In the genomic region with DNA sequence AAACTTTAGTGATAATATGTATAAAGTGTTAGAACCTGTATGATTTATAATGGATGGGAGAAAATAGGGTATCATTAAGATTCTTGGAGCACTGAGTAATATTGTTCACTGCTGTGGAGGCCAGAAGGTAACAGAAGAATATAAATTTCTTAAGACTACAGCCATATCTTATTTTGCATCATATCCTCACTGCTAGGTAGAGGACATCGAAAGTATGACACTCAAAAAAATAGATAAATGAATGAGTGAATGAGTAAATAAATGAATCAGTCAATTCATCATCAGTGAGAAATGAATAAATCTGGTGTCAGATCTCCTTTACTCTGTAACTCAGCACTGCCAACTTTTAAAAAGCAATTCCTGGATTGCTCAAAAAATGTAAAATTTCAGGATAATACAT, we compare ENCODE assay signal across 37 cellular contexts. TPM values are rescaled to one million over a fixed set of nuclear protein-coding genes. Genes with fewer than 3 reads are reported as not detected.
"Had no signal": no experiment of that assay in that cellular context is flagged by ENCODE, and none has a peak within 500 bp of the region (broad histone marks: within the 10 kb centered on the region; RNA-seq: fewer than 3 reads in every experiment).

No MANE protein-coding gene starts in this region.

- H3K27ac Mint-ChIP-seq: activated CD4-positive, alpha-beta memory T cell treated with anti-CD3 and anti-CD28 coated beads, Interleukin-2, amount 10 ng/mL, durations not matched to agents 7 days and 5 days; activated CD4-positive, alpha-beta T cell treated with anti-CD3 and anti-CD28 coated beads, Interleukin-2, amount 10 ng/mL, durations not matched to agents 7 days and 5 days; activated naive CD8-positive, alpha-beta T cell; activated naive CD8-positive, alpha-beta T cell treated with anti-CD3 and anti-CD28 coated beads, Interleukin-2, amount 50 U/mL, for 24 hours; activated T-cell treated with anti-CD3 and anti-CD28 coated beads, Interleukin-2, amount 50 U/mL, for 24 hours; activated T-cell treated with anti-CD3 and anti-CD28 coated beads, Interleukin-2, amount 50 U/mL, for 72 hours; WTC11 had no signal

- H3K9me3 Mint-ChIP-seq: activated CD4-positive, alpha-beta T cell treated with anti-CD3 and anti-CD28 coated beads, Interleukin-2, amount 10 ng/mL, durations not matched to agents 7 days and 5 days; activated T-cell treated with anti-CD3 and anti-CD28 coated beads, Interleukin-2, amount 50 U/mL, for 24 hours had no signal

- H3K27ac ChIP-seq: adrenal gland, body of pancreas, cardiac muscle cell, colonic mucosa, esophagus muscularis mucosa, foreskin keratinocyte, gastrocnemius medialis, heart left ventricle, VCaP had no signal

- H3K36me3 ChIP-seq: adrenal gland, cardiac muscle cell, colonic mucosa, esophagus muscularis mucosa, gastrocnemius medialis, heart left ventricle had no signal

- H3K4me3 ChIP-seq: adrenal gland, body of pancreas, cardiac muscle cell, colonic mucosa, esophagus muscularis mucosa, gastrocnemius medialis, heart left ventricle had no signal

- FAIRE-seq: endometrium, endothelial cell of umbilical vein had no signal

- H3K9me3 ChIP-seq: adrenal gland, body of pancreas, colonic mucosa, esophagus muscularis mucosa, gastrocnemius medialis had no signal

- H3K27me3 ChIP-seq: adrenal gland, body of pancreas, cardiac muscle cell, colonic mucosa, esophagus muscularis mucosa, foreskin keratinocyte, gastrocnemius medialis, heart left ventricle had no signal

- H3K4me3 Mint-ChIP-seq: activated CD4-positive, alpha-beta memory T cell treated with anti-CD3 and anti-CD28 coated beads, Interleukin-2, amount 10 ng/mL, durations not matched to agents 7 days and 5 days; activated CD4-positive, alpha-beta T cell treated with anti-CD3 and anti-CD28 coated beads, Interleukin-2, amount 10 ng/mL, durations not matched to agents 7 days and 5 days; activated naive CD8-positive, alpha-beta T cell; activated naive CD8-positive, alpha-beta T cell treated with anti-CD3 and anti-CD28 coated beads, Interleukin-2, amount 50 U/mL, for 24 hours; activated T-cell treated with anti-CD3 and anti-CD28 coated beads, Interleukin-2, amount 50 U/mL, for 24 hours; activated T-cell treated with anti-CD3 and anti-CD28 coated beads, Interleukin-2, amount 50 U/mL, for 72 hours; WTC11 had no signal

- ATAC-seq: activated naive CD8-positive, alpha-beta T cell treated with anti-CD3 and anti-CD28 coated beads, Interleukin-2, amount 50 U/mL, for 24 hours; body of pancreas; foreskin keratinocyte; gastrocnemius medialis; heart left ventricle; WTC11 had no signal

- H3K4me1 Mint-ChIP-seq: activated CD4-positive, alpha-beta memory T cell treated with anti-CD3 and anti-CD28 coated beads, Interleukin-2, amount 10 ng/mL, durations not matched to agents 7 days and 5 days; activated CD4-positive, alpha-beta T cell treated with anti-CD3 and anti-CD28 coated beads, Interleukin-2, amount 10 ng/mL, durations not matched to agents 7 days and 5 days; activated naive CD8-positive, alpha-beta T cell treated with anti-CD3 and anti-CD28 coated beads, Interleukin-2, amount 50 U/mL, for 24 hours; WTC11 had no signal

- H3K4me1 ChIP-seq: adrenal gland, body of pancreas, colonic mucosa, esophagus muscularis mucosa, foreskin keratinocyte, gastrocnemius medialis, heart left ventricle had no signal

- H3K36me3 Mint-ChIP-seq: activated naive CD8-positive, alpha-beta T cell; WTC11 had no signal

- DNase-seq: activated CD4-positive, alpha-beta memory T cell treated with anti-CD3 and anti-CD28 coated beads, Interleukin-2, amount 10 ng/mL, durations not matched to agents 7 days and 5 days; activated CD4-positive, alpha-beta T cell treated with anti-CD3 and anti-CD28 coated beads for 1 hour; activated CD4-positive, alpha-beta T cell treated with anti-CD3 and anti-CD28 coated beads for 4 hours; activated CD4-positive, alpha-beta T cell treated with anti-CD3 and anti-CD28 coated beads, Interleukin-2, amount 10 ng/mL, durations not matched to agents 7 days and 5 days; activated CD4-positive, alpha-beta T cell treated with anti-CD3 and anti-CD28 coated beads, Interleukin-2, amount 50 U/mL, for 4 hours; activated CD8-positive, alpha-beta memory T cell treated with anti-CD3 and anti-CD28 coated beads, Interleukin-2, amount 50 U/mL, for 48 hours; activated effector memory CD4-positive, alpha-beta T cell treated with Interleukin-2 at 50 U/mL for 16 hours; activated gamma-delta T cell treated with Interleukin-2 at 50 U/mL for 16 hours; activated naive CD4-positive, alpha-beta T cell treated with anti-CD3 and anti-CD28 coated beads, Interleukin-2, amount 50 U/mL, for 16 hours; activated naive CD4-positive, alpha-beta T cell treated with Interleukin-2 at 50 U/mL for 16 hours; activated naive CD8-positive, alpha-beta T cell treated with anti-CD3 and anti-CD28 coated beads, Interleukin-2, amount 50 U/mL, for 24 hours; activated T-cell treated with anti-CD3 and anti-CD28 coated beads for 4 hours; activated T-cell treated with anti-CD3 and anti-CD28 coated beads, Interleukin-2, amount 50 U/mL, for 24 hours; activated T-cell treated with anti-CD3 and anti-CD28 coated beads, Interleukin-2, amount 50 U/mL, for 72 hours; adrenal gland; amygdala; aorta; body of pancreas; central memory CD4-positive, alpha-beta T cell; cerebellar nuclear complex; effector CD8-positive, alpha-beta T cell; erythroblast; foreskin keratinocyte; gastrocnemius medialis; glutamatergic neuron; heart left ventricle; T-helper 2 cell had no signal

RNA-seq across cellular contexts. Expression of a gene that starts 33.2 kb away (rescaled TPM):
- total RNA-seq: activated CD4-positive, alpha-beta memory T cell treated with anti-CD3 and anti-CD28 coated beads, Interleukin-2, amount 10 ng/mL, durations not matched to agents 7 days and 5 days; activated CD4-positive, alpha-beta T cell treated with anti-CD3 and anti-CD28 coated beads, Interleukin-2, amount 10 ng/mL, durations not matched to agents 7 days and 5 days; activated T-cell treated with anti-CD3 and anti-CD28 coated beads, Interleukin-2, amount 50 U/mL, for 72 hours; dermis microvascular lymphatic vessel endothelial cell; endothelial cell of umbilical vein; foreskin keratinocyte; gastrocnemius medialis; T-helper 1 cell treated with Interleukin-12 subunit alpha and Interleukin-12 subunit beta and Interleukin-4 antibody, amounts not matched to agents 30 ng/mL and 1 ng/mL, for 36 hours; WTC11 had no signal
- polyA plus RNA-seq: endothelial cell of umbilical vein, foreskin keratinocyte, heart left ventricle had no signal
